In genomic region chr12:63766498-63766897, GRCh38 we compare ENCODE assay signal across 15 cellular contexts. TPM values are rescaled to one million over a fixed set of nuclear protein-coding genes. Genes with fewer than 3 reads are reported as not detected.
A peak's percentile ranks its signal among the peaks of the same experiment; 100 is the strongest.
DNase-seq lines count a peak whose midpoint lies in the region; ATAC-seq, FAIRE-seq and TF ChIP-seq lines count a peak whose summit lies in the region.
"Had no signal": no experiment of that assay in that cellular context is flagged by ENCODE, and none has a peak within 500 bp of the region (broad histone marks: within the 10 kb centered on the region; RNA-seq: fewer than 3 reads in every experiment).

No MANE protein-coding gene starts in this region.

- H3K36me3 ChIP-seq in HCT116 (ENCODE audit: control insufficient read depth in 1 of 2, insufficient read depth in 2 of 2, low read length in 2 of 2), result no peaks in the 10 kb centered on the region
- H3K36me3 ChIP-seq in RWPE2 (ENCODE audit: low read depth), result no peaks in the 10 kb centered on the region
- H3K36me3 ChIP-seq in kidney (ENCODE audit: control insufficient read depth in 1 of 2, insufficient read depth in 2 of 2, low read length in 2 of 2), result no peaks in the 10 kb centered on the region
- H3K36me3 ChIP-seq: right atrium auricular region had no signal

- H3K9me3 ChIP-seq in HCT116 (ENCODE audit: control insufficient read depth in 1 of 2, insufficient read depth in 1 of 2, low read depth in 1 of 2, low read length in 2 of 2), result no peaks in the 10 kb centered on the region
- no peaks in the 10 kb centered on the region for H3K9me3 ChIP-seq in RWPE2 (ENCODE audit: severe bottlenecking)
- H3K9me3 ChIP-seq in kidney (ENCODE audit: control insufficient read depth in 1 of 2, low read length in 2 of 2), result peaks cover 4 to 8% of the 10 kb centered on the region in 2 donors
- H3K9me3 ChIP-seq: right atrium auricular region had no signal

- peaks cover 1 to 2% (median 2%) of the 10 kb centered on the region in 3 donors for H3K27me3 Mint-ChIP-seq in CD14-positive monocyte (ENCODE audit: low read depth in 3 of 3)

- H3K27ac Mint-ChIP-seq in CD14-positive monocyte, result no peak overlapping the region
- H3K27ac Mint-ChIP-seq: nephron progenitor cell, WTC11 had no signal

- no peaks in the 10 kb centered on the region for H4K20me1 ChIP-seq in HCT116 (ENCODE audit: insufficient read depth)

- TF ChIP-seq RAD21 in HCT116 (IDR thresholded peaks at IDR 0.05; ENCODE audit: low read depth), result peak; percentile 48

- H3K4me1 Mint-ChIP-seq in CD14-positive monocyte, result no peaks in the 10 kb centered on the region
- H3K4me1 Mint-ChIP-seq: WTC11 had no signal

- H3K36me3 Mint-ChIP-seq in CD14-positive monocyte, result no peaks in the 10 kb centered on the region

- POLR2A ChIA-PET in HCT116 (lab: Charles Lee), result no interaction called here

- BruUV-seq in HCT116 (replicated peaks; lab: Mats Ljungman, UMichigan), result no TSS peak

- no peak for FAIRE-seq in kidney (lab: Jason Lieb, UNC)

- TF ChIP-seq CTCF in CD14-positive monocyte (IDR thresholded peaks at IDR 0.05), result peak; percentile 17
- peak; percentile 9 to 38 (median 26); a peak in 3 of 6 replicates for TF ChIP-seq CTCF in HCT116 (IDR thresholded peaks at IDR 0.05 in 2 of 3, conservative IDR thresholded peaks at IDR 0.05 in 1 of 3; ENCODE audit: borderline replicate concordance in 1 of 3, insufficient read depth in 1 of 3, low read depth in 2 of 3, low read length in 2 of 3)
- peak; percentile 24 for TF ChIP-seq CTCF in RWPE2 (IDR thresholded peaks at IDR 0.05; ENCODE audit: poor library complexity, severe bottlenecking)
- TF ChIP-seq CTCF in foreskin keratinocyte (conservative IDR thresholded peaks at IDR 0.05), result peak; percentile 51
- no peak for TF ChIP-seq CTCF in kidney (IDR thresholded peaks at IDR 0.05; ENCODE audit: borderline replicate concordance, extremely low read depth, insufficient read depth)

- H3K4me2 ChIP-seq in HCT116 (ENCODE audit: low read length), result no peak overlapping the region

- no peaks in the 10 kb centered on the region for H3K4me1 ChIP-seq in HCT116 (ENCODE audit: control insufficient read depth in 1 of 2, insufficient read depth in 2 of 2, low read length in 2 of 2)
- no peaks in the 10 kb centered on the region for H3K4me1 ChIP-seq in RWPE2 (ENCODE audit: insufficient read depth, poor library complexity, severe bottlenecking)
- H3K4me1 ChIP-seq in foreskin keratinocyte, result no peaks in the 10 kb centered on the region
- no peaks in the 10 kb centered on the region for H3K4me1 ChIP-seq in kidney (ENCODE audit: control insufficient read depth in 1 of 2, insufficient read depth in 1 of 2, low read depth in 1 of 2, low read length in 2 of 2)
- H3K4me1 ChIP-seq: right atrium auricular region had no signal

- no peaks in the 10 kb centered on the region for H3K9me2 ChIP-seq in HCT116 (ENCODE audit: insufficient read depth)

- no peaks in the 10 kb centered on the region for H3K27me3 ChIP-seq in HCT116 (ENCODE audit: insufficient read depth, low read length)
- H3K27me3 ChIP-seq in RWPE2 (ENCODE audit: insufficient read depth, poor library complexity, severe bottlenecking), result no peaks in the 10 kb centered on the region
- H3K27me3 ChIP-seq in foreskin keratinocyte, result peaks cover 12% of the 10 kb centered on the region
- H3K27me3 ChIP-seq: right atrium auricular region had no signal

- no peak overlapping the region for H2AFZ ChIP-seq in HCT116 (ENCODE audit: low read depth, low read length, poor library complexity, severe bottlenecking)

- DNase-seq in CD14-positive monocyte (ENCODE audit: low spot score) (no peak), HCT116 (ENCODE audit: low read depth, low spot score) (no peak), RWPE2 (ENCODE audit: low spot score) (no peak), foreskin keratinocyte (no peak), kidney (no peak), kidney tubule cell (ENCODE audit: low spot score) (no peak), CD1c-positive myeloid dendritic cell (ENCODE audit: extremely low spot score) (no peak)
- DNase-seq: activated gamma-delta T cell treated with Interleukin-2 at 50 U/mL for 16 hours; foreskin melanocyte; nephron progenitor cell; stimulated activated CD4-positive, alpha-beta T cell treated with anti-CD3 and anti-CD28 coated beads, Interleukin-2, amount 100 ng/mL, for 24 hours; SW 1271 had no signal

- CTCF ChIA-PET in HCT116 (lab: Charles Lee), result interaction anchor here (1.2 to 1.7 kb wide), 2 partner anchors 9 to 614 kb away, joined by 4 to 5 read pairs; no protein-coding TSS in a partner anchor

- intact Hi-C loops in CD14-positive monocyte (cut with micrococcal nuclease) (no loop called here), HCT116 (cut with micrococcal nuclease) (loop anchor here (10.0 kb wide), 1 partner anchor 662 kb away; no protein-coding TSS in a partner anchor), kidney (cut with DNase I) (no loop called here)

- H3K79me2 ChIP-seq in HCT116 (ENCODE audit: insufficient read depth, low read length), result no peaks in the 10 kb centered on the region

- no peak for ATAC-seq in HCT116
- no peak for ATAC-seq in RWPE2 (ENCODE audit: low read depth)
- ATAC-seq in foreskin keratinocyte, result no peak
- ATAC-seq in HG02981 (IDR thresholded peaks at IDR 0.05; ENCODE audit: unreplicated experiment), result no peak
- ATAC-seq: WTC11 had no signal

- H3K9ac ChIP-seq in HCT116 (ENCODE audit: low read length), result no peak overlapping the region
- H3K9ac ChIP-seq in kidney (ENCODE audit: low read length in 2 of 2), result no peak overlapping the region

- TF ChIP-seq POLR2A in HCT116 (IDR thresholded peaks at IDR 0.05; ENCODE audit: borderline replicate concordance, extremely low read depth, insufficient read depth, insufficient read length), result no peak

- no peak overlapping the region for H3K27ac ChIP-seq in HCT116 (ENCODE audit: low read depth, low read length)
- H3K27ac ChIP-seq in RWPE2 (ENCODE audit: poor library complexity, severe bottlenecking), result no peak overlapping the region
- H3K27ac ChIP-seq in foreskin keratinocyte, result no peak overlapping the region
- no peak overlapping the region for H3K27ac ChIP-seq in kidney (ENCODE audit: low read depth in 2 of 2, low read length in 2 of 2)
- H3K27ac ChIP-seq: right atrium auricular region had no signal

- H3K9me3 Mint-ChIP-seq in CD14-positive monocyte, result peaks cover 2 to 15% (median 8%) of the 10 kb centered on the region in 7 donors

- RAD21 ChIA-PET in HCT116 (lab: Charles Lee; ENCODE audit: low non-redundant PET in 1 of 2, low total read pairs in 2 of 2, uncharacterized antibody in 2 of 2, unreplicated experiment in 2 of 2), result no interaction called here

- no peak overlapping the region for H3K4me3 Mint-ChIP-seq in CD14-positive monocyte
- H3K4me3 Mint-ChIP-seq: nephron progenitor cell, WTC11 had no signal

- H3K4me3 ChIP-seq in HCT116 (replicated peaks in 1 of 2; ENCODE audit: low read depth in 1 of 2, low read length in 2 of 2) (no peak overlapping the region), RWPE2 (ENCODE audit: severe bottlenecking) (no peak overlapping the region), kidney (ENCODE audit: low read length in 2 of 2) (no peak overlapping the region)
- H3K4me3 ChIP-seq: right atrium auricular region had no signal

TF ChIP-seq in HCT116, 20 proteins besides CTCF, POLR2A, EP300 and RAD21:
- TF ChIP-seq POLR2AphosphoS5 (IDR thresholded peaks at IDR 0.05; ENCODE audit: low read depth, low read length), result no peak

RNA-seq across cellular contexts. Expression of gene RXYLT1, which starts 13.2 kb away (rescaled TPM):
- polyA plus RNA-seq in CD14-positive monocyte (1 to 10 TPM; 6.5 TPM), foreskin keratinocyte (12.8 and 17.8 TPM in 2 replicates), kidney (ENCODE audit: insufficient read depth, low read depth, low replicate concordance) (15.9 TPM)
- total RNA-seq in HCT116 (2021; ENCODE audit: unreplicated experiment) (23.0 TPM), foreskin keratinocyte (18.8 and 24.2 TPM in 2 replicates), kidney (17.5 TPM)
- polyA plus RNA-seq in HCT116 (2012), result 6.7 and 9.8 TPM in 2 replicates
